In genomic region chr2:112482309-112483046, GRCh38 we compare ENCODE assay signal across 8 cellular contexts. TPM values are rescaled to one million over a fixed set of nuclear protein-coding genes. Genes with fewer than 3 reads are reported as not detected.
DNase-seq lines count a peak whose midpoint lies in the region; ATAC-seq, FAIRE-seq and TF ChIP-seq lines count a peak whose summit lies in the region.

No MANE protein-coding gene starts in this region.

- H3K36me3 Mint-ChIP-seq in activated CD8-positive, alpha-beta T cell treated with anti-CD3 and anti-CD28 coated beads for 36 hours (ENCODE audit: low read depth), result peaks cover 16% of the 10 kb centered on the region

- WGBS in GM23248 (ENCODE audit: low coverage in 1 of 2, low lambda C conversion rate in 2 of 2, missing lambda C conversion rate in 2 of 2), 2 experiments, result 1% methylated on average over 70 to 75 of the region's 77 CpGs
- WGBS in H1 (ENCODE audit: extremely low coverage in 1 of 2, insufficient coverage in 1 of 2, insufficient read length in 1 of 2, insufficient replicate concordance in 2 of 2, low coverage in 1 of 2, low lambda C conversion rate in 2 of 2, missing lambda C conversion rate in 1 of 2), 2 experiments, result 1% methylated on average over 52 of the region's 77 CpGs; no CpG with 5 or more reads in 1 of the 2 experiments
- under 1% methylated on average over 62 of the region's 77 CpGs for WGBS in mesenchymal stem cell

- H3K56ac ChIP-seq in H1 (replicated peaks; ENCODE audit: insufficient read length, low read depth, low read length), result no peak overlapping the region

- no peak for TF ChIP-seq CTCF in DOHH2 (IDR thresholded peaks at IDR 0.05; ENCODE audit: low read depth, low read length, poor library complexity, severe bottlenecking)
- TF ChIP-seq CTCF in NB4 (IDR thresholded peaks at IDR 0.05; ENCODE audit: low read depth, low read length), result no peak
- TF ChIP-seq CTCF in activated CD8-positive, alpha-beta T cell treated with anti-CD3 and anti-CD28 coated beads for 36 hours (IDR thresholded peaks at IDR 0.05), result no peak
- peak in 1 of 3 experiments; percentile 6; a peak in 1 of 4 replicates for TF ChIP-seq CTCF in H1 (IDR thresholded peaks at IDR 0.05; ENCODE audit: control extremely low read depth in 1 of 3, insufficient read depth in 1 of 3, low read depth in 1 of 3, low read length in 3 of 3)

- H2BK12ac ChIP-seq in H1 (ENCODE audit: low read depth, low read length) (no peak overlapping the region), mesenchymal stem cell (ENCODE audit: low read length in 2 of 2) (peak overlapping the region in 1 of 2 experiments; percentile 10)

- POLR2A ChIA-PET in activated CD8-positive, alpha-beta T cell treated with anti-CD3 and anti-CD28 coated beads for 36 hours (lab: Charles Lee), result interaction anchor here (0.7 kb wide), 1 partner anchor 105 kb away, joined by 3 read pairs; no protein-coding TSS in a partner anchor
- POLR2A ChIA-PET in H1 (lab: Charles Lee; ENCODE audit: partially characterized antibody), result interaction anchor here (1.1 to 1.6 kb wide), 2 partner anchors 11 to 27 kb away, joined by 3 to 4 read pairs; no protein-coding TSS in a partner anchor

- H3K4ac ChIP-seq in H1 (replicated peaks; ENCODE audit: insufficient read length, low read depth, low read length), result no peak overlapping the region
- H3K4ac ChIP-seq in mesenchymal stem cell (ENCODE audit: low read depth in 1 of 2, low read length in 2 of 2), result peak overlapping the region in 1 of 2 experiments; percentile 77

- H3K9me2 ChIP-seq in DOHH2 (replicated peaks; ENCODE audit: control insufficient read depth, low read length), result no peaks in the 10 kb centered on the region
- no peaks in the 10 kb centered on the region for H3K9me2 ChIP-seq in GM23248 (ENCODE audit: insufficient read depth)

- TF ChIP-seq RAD21 in H1 (IDR thresholded peaks at IDR 0.05 in 1 of 2, conservative IDR thresholded peaks at IDR 0.05 in 1 of 2; ENCODE audit: low read depth in 2 of 2, low read length in 2 of 2), result no peak

- H3K4me1 ChIP-seq in DOHH2 (ENCODE audit: control insufficient read depth, low read length), result peaks cover 20% of the 10 kb centered on the region
- peaks cover 14% of the 10 kb centered on the region for H3K4me1 ChIP-seq in GM23248 (ENCODE audit: insufficient read depth)
- peaks cover 0 to 7% (median 4%) of the 10 kb centered on the region in 4 experiments; a peak in 5 of 7 replicates for H3K4me1 ChIP-seq in H1 (replicated peaks in 1 of 4; ENCODE audit: control insufficient read depth in 3 of 4, insufficient read depth in 4 of 4, low read length in 3 of 4)
- peaks cover 6% of the 10 kb centered on the region for H3K4me1 ChIP-seq in mesenchymal stem cell (ENCODE audit: control insufficient read depth, insufficient read depth, low read depth, low read length)

- peak overlapping the region; percentile 51; the same call in 1 of the 2 replicates for H4K8ac ChIP-seq in H1 (ENCODE audit: extremely low read depth, insufficient read depth, low read length)
- H4K8ac ChIP-seq in mesenchymal stem cell (ENCODE audit: low read length), result peak overlapping the region; percentile 19

- H2BK5ac ChIP-seq in H1 (ENCODE audit: low read depth, low read length) (no peak overlapping the region), mesenchymal stem cell (ENCODE audit: low read depth, low read length, poor library complexity, severe bottlenecking) (no peak overlapping the region)

- peaks cover 54% of the 10 kb centered on the region for H3K79me2 ChIP-seq in DOHH2 (ENCODE audit: control insufficient read depth, low read length)
- H3K79me2 ChIP-seq in GM23248 (ENCODE audit: insufficient read depth), result peaks cover 50% of the 10 kb centered on the region
- peaks cover 0 to 40% of the 10 kb centered on the region in 2 experiments; a peak in 3 of 4 replicates for H3K79me2 ChIP-seq in H1 (ENCODE audit: control insufficient read depth in 1 of 2, insufficient read depth in 2 of 2, low read length in 2 of 2)

- no peak for FAIRE-seq in H1 (lab: Jason Lieb, UNC)

- H3K79me1 ChIP-seq in H1 (ENCODE audit: low read depth, low read length) (0 out of 2 replicates have a peak, but pooled peaks cover 4% of the 10 kb centered on the region), mesenchymal stem cell (replicated peaks; ENCODE audit: low read length, poor library complexity, severe bottlenecking) (peaks cover 11% of the 10 kb centered on the region)

- no peaks in the 10 kb centered on the region for H3K27me3 Mint-ChIP-seq in activated CD8-positive, alpha-beta T cell treated with anti-CD3 and anti-CD28 coated beads for 36 hours

- peak overlapping the region; percentile 90 for H3K9ac ChIP-seq in GM23248
- H3K9ac ChIP-seq in H1 (replicated peaks in 1 of 4; ENCODE audit: extremely low read depth in 1 of 4, low read depth in 3 of 4, low read length in 3 of 4), result peak overlapping the region; percentile 48 to 80 (median 54)
- peak overlapping the region; percentile 95 for H3K9ac ChIP-seq in mesenchymal stem cell (ENCODE audit: low read length)

- H3F3A ChIP-seq in DOHH2 (ENCODE audit: control insufficient read depth, insufficient read depth) (peaks cover 5% of the 10 kb centered on the region; the same call in 1 of the 2 replicates), GM23248 (ENCODE audit: insufficient read depth) (peaks cover 19% of the 10 kb centered on the region)

- peaks cover 41% of the 10 kb centered on the region for H3K4me1 Mint-ChIP-seq in activated CD8-positive, alpha-beta T cell treated with anti-CD3 and anti-CD28 coated beads for 36 hours (ENCODE audit: low read depth)

- no peak overlapping the region for H4K91ac ChIP-seq in H1 (replicated peaks; ENCODE audit: insufficient read length, low read length)
- H4K91ac ChIP-seq in mesenchymal stem cell (ENCODE audit: low read length), result no peak overlapping the region

- H2BK20ac ChIP-seq in H1 (ENCODE audit: low read length), result no peak overlapping the region

- H3K27me3 ChIP-seq in DOHH2 (ENCODE audit: control insufficient read depth, low read length) (no peaks in the 10 kb centered on the region), GM23248 (replicated peaks; ENCODE audit: insufficient read depth) (no peaks in the 10 kb centered on the region), H1 (replicated peaks in 1 of 4; ENCODE audit: control insufficient read depth in 3 of 4, extremely low read depth in 1 of 4, insufficient read depth in 3 of 4, low read length in 3 of 4) (no peaks in the 10 kb centered on the region; a peak in 1 of 7 replicates), mesenchymal stem cell (ENCODE audit: control insufficient read depth in 1 of 2, insufficient read depth in 1 of 2, low read length in 2 of 2) (no peaks in the 10 kb centered on the region)

- peaks cover 11% of the 10 kb centered on the region for H3K23me2 ChIP-seq in H1 (ENCODE audit: low read depth, low read length)

- peak overlapping the region; percentile 77 for H3K27ac Mint-ChIP-seq in activated CD8-positive, alpha-beta T cell treated with anti-CD3 and anti-CD28 coated beads for 36 hours

- intact Hi-C loops in activated CD8-positive, alpha-beta T cell treated with anti-CD3 and anti-CD28 coated beads for 36 hours (cut with micrococcal nuclease), result loop anchor here (5.0 to 10.0 kb wide), 2 partner anchors 62 to 100 kb away; partner anchors contain the start of genes CHCHD5 and POLR1B

- H3K18ac ChIP-seq in H1 (ENCODE audit: extremely low read depth, low read length), result peak overlapping the region; percentile 41; the same call in 1 of the 2 replicates
- H3K18ac ChIP-seq in mesenchymal stem cell (ENCODE audit: low read depth in 1 of 2, low read length in 2 of 2), result peak overlapping the region; percentile 69 to 92

- H2AFZ ChIP-seq in GM23248 (peak overlapping the region; percentile 86), H1 (ENCODE audit: low read length) (peak overlapping the region; percentile 69; the same call in 1 of the 2 replicates), mesenchymal stem cell (ENCODE audit: low read depth, low read length) (peak overlapping the region; percentile 72)

- peak overlapping the region; percentile 90 for H3K4me3 Mint-ChIP-seq in activated CD8-positive, alpha-beta T cell treated with anti-CD3 and anti-CD28 coated beads for 36 hours

- H3K4me2 ChIP-seq in DOHH2 (ENCODE audit: low read length), result peak overlapping the region; percentile 98
- peak overlapping the region; percentile 93 for H3K4me2 ChIP-seq in GM23248 (ENCODE audit: unreplicated experiment)
- peak overlapping the region; percentile 50 to 89 for H3K4me2 ChIP-seq in H1 (ENCODE audit: insufficient read depth in 1 of 2, low read depth in 2 of 2, low read length in 2 of 2)
- H3K4me2 ChIP-seq in mesenchymal stem cell (ENCODE audit: low read length, poor library complexity, severe bottlenecking), result peak overlapping the region; percentile 71

- in situ Hi-C loops in GM23248 (cut with MboI), result no loop called here

- CTCF ChIA-PET in activated CD8-positive, alpha-beta T cell treated with anti-CD3 and anti-CD28 coated beads for 36 hours (lab: Charles Lee), result no interaction called here
- CTCF ChIA-PET in H1 (lab: Charles Lee; ENCODE audit: partially characterized antibody), result interaction anchor here (1.4 kb wide), 1 partner anchor 9 kb away, joined by 4 read pairs; no protein-coding TSS in a partner anchor

- H3K9me3 ChIP-seq in DOHH2 (ENCODE audit: control insufficient read depth, insufficient read depth, low read length) (no peaks in the 10 kb centered on the region), GM23248 (ENCODE audit: low read depth) (no peaks in the 10 kb centered on the region), H1 (ENCODE audit: insufficient read depth in 2 of 2, low read depth in 1 of 2, low read length in 1 of 2) (no peaks in the 10 kb centered on the region), mesenchymal stem cell (ENCODE audit: control insufficient read depth, low read length) (no peaks in the 10 kb centered on the region)

- H2BK15ac ChIP-seq in H1 (ENCODE audit: low read length) (no peak overlapping the region), mesenchymal stem cell (ENCODE audit: low read depth, poor library complexity, severe bottlenecking) (no peak overlapping the region)

- H3K23ac ChIP-seq in H1 (ENCODE audit: insufficient read length), result no peak overlapping the region
- peak overlapping the region in 1 of 2 experiments; percentile 10 for H3K23ac ChIP-seq in mesenchymal stem cell (ENCODE audit: low read length in 2 of 2)

- DNase-seq in GM23248 (peak; percentile 69), NB4 (ENCODE audit: low read depth) (peak; percentile 73), H1 (ENCODE audit: low read depth in 1 of 2, low spot score in 2 of 2) (peak in 1 of 2 experiments; percentile 64), mesenchymal stem cell (peak; percentile 60)
- DNase-seq in activated CD8-positive, alpha-beta T cell treated with anti-CD3 and anti-CD28 coated beads for 36 hours, result peak; percentile 42
- peak; percentile 22 for DNase-seq in stimulated activated naive CD4-positive, alpha-beta T cell treated with Interleukin-2 at 50 U/mL for 16 hours (lab: John Stamatoyannopoulos, UW)

- H2BK120ac ChIP-seq in H1 (replicated peaks; ENCODE audit: low read depth, low read length) (no peak overlapping the region), mesenchymal stem cell (ENCODE audit: low read depth, low read length) (peak overlapping the region; percentile 50)

- H4K5ac ChIP-seq in H1 (ENCODE audit: insufficient read length, low read depth, low read length), result no peak overlapping the region

- H3K27ac ChIP-seq in DOHH2 (ENCODE audit: low read depth, low read length) (peak overlapping the region; percentile 41; the same call in 1 of the 2 replicates), GM23248 (peak overlapping the region; percentile 94), H1 (ENCODE audit: low read depth, low read length) (no peak overlapping the region; the same call in 1 of the 2 replicates), mesenchymal stem cell (ENCODE audit: low read length, poor library complexity, severe bottlenecking) (peak overlapping the region; percentile 71)

- H3K9me3 Mint-ChIP-seq in activated CD8-positive, alpha-beta T cell treated with anti-CD3 and anti-CD28 coated beads for 36 hours, result no peaks in the 10 kb centered on the region

- peaks cover 3% of the 10 kb centered on the region; the same call in 1 of the 2 replicates for H4K20me1 ChIP-seq in DOHH2 (ENCODE audit: control insufficient read depth, insufficient read depth, low read depth, low read length)
- H4K20me1 ChIP-seq in GM23248 (ENCODE audit: insufficient read depth), result no peaks in the 10 kb centered on the region
- H4K20me1 ChIP-seq in H1 (replicated peaks in 1 of 2; ENCODE audit: control insufficient read depth in 1 of 2, insufficient read depth in 2 of 2, low read length in 2 of 2), result no peaks in the 10 kb centered on the region

- no peak for TF ChIP-seq EP300 in H1 (IDR thresholded peaks at IDR 0.05; ENCODE audit: borderline replicate concordance in 1 of 2, low read depth in 2 of 2, low read length in 2 of 2)

- peak; percentile 4 for ATAC-seq in activated CD8-positive, alpha-beta T cell treated with anti-CD3 and anti-CD28 coated beads for 36 hours
- ATAC-seq in HG03139 (IDR thresholded peaks at IDR 0.05; ENCODE audit: unreplicated experiment), result no peak

- H3K4me3 ChIP-seq in DOHH2 (ENCODE audit: low read length), result peak overlapping the region; percentile 88
- H3K4me3 ChIP-seq in GM23248, result peak overlapping the region; percentile 92
- peak overlapping the region; percentile 77 for H3K4me3 ChIP-seq in NB4 (ENCODE audit: low read depth, low read length)
- H3K4me3 ChIP-seq in H1 (ENCODE audit: extremely low read depth in 1 of 4, insufficient read depth in 2 of 4, low read depth in 3 of 4, low read length in 4 of 4), result peak overlapping the region; percentile 72 to 91 (median 89)
- H3K4me3 ChIP-seq in mesenchymal stem cell (ENCODE audit: insufficient read depth in 1 of 2, low read depth in 1 of 2, low read length in 2 of 2), result peak overlapping the region; percentile 70 to 95

- H3K14ac ChIP-seq in H1 (ENCODE audit: insufficient read length) (no peak overlapping the region), mesenchymal stem cell (ENCODE audit: low read length in 2 of 2) (peak overlapping the region in 1 of 2 experiments; percentile 78)

- H2AK5ac ChIP-seq in H1 (ENCODE audit: low read depth, low read length), result no peak overlapping the region
- H2AK5ac ChIP-seq in mesenchymal stem cell (ENCODE audit: low read length, severe bottlenecking), result no peak overlapping the region

- peaks cover 37% of the 10 kb centered on the region for H3K36me3 ChIP-seq in DOHH2 (ENCODE audit: control insufficient read depth, low read length)
- no peaks in the 10 kb centered on the region for H3K36me3 ChIP-seq in GM23248 (ENCODE audit: low read depth)
- H3K36me3 ChIP-seq in H1 (ENCODE audit: control insufficient read depth in 2 of 4, insufficient read depth in 4 of 4, low read length in 3 of 4), result peaks cover 0 to under 1% (median 0%) of the 10 kb centered on the region in 4 experiments; a peak in 1 of 8 replicates
- H3K36me3 ChIP-seq in mesenchymal stem cell (ENCODE audit: control insufficient read depth in 1 of 2, insufficient read depth in 2 of 2, low read depth in 1 of 2, low read length in 2 of 2), result peaks cover 6 to 18% of the 10 kb centered on the region in 2 experiments

- TF ChIP-seq POLR2A in NB4 (IDR thresholded peaks at IDR 0.05; ENCODE audit: extremely low read depth, insufficient read length) (peak; percentile 2), H1 (IDR thresholded peaks at IDR 0.05; ENCODE audit: control extremely low read depth in 1 of 2, low read depth in 2 of 2, low read length in 2 of 2) (no peak)

RNA-seq across cellular contexts. Expression of gene TTL, which starts 0.5 kb away (rescaled TPM):
- 68.4 and 69.7 TPM in 2 replicates for total RNA-seq in GM23248 (2014; rRNA removed; shearing (Covaris generic))
- polyA plus RNA-seq in GM23248 (2016; fragmentation: Nextera tagmentation; extraction: Ambion mirVana), result 11.1 and 11.5 TPM in 2 replicates
- total RNA-seq in activated CD8-positive, alpha-beta T cell treated with anti-CD3 and anti-CD28 coated beads for 36 hours, result 10 to 100 TPM; 29.2 to 29.6 TPM
- total RNA-seq in H1 (2021; fragmentation: NEBNext Ultra II Directional; extraction: Animal tissue kit (Norgen Biotek cat#: 25700)), result 53.5 and 57.1 TPM in 2 replicates
- polyA plus RNA-seq in H1 (2011; rRNA removed), result 14.4 and 17.5 TPM in 2 replicates
- polyA plus RNA-seq in H1 (2011; cell fraction: cytosol; rRNA removed), result 17.5 TPM
- 21.7 TPM for polyA plus RNA-seq in H1 (2011; cell fraction: nucleus; rRNA removed)
- polyA plus RNA-seq in H1 (2012, experiment 1 of 2), result 20.6 to 32.5 TPM (median 27.0 TPM) in 4 replicates
- 5.8 TPM for polyA plus RNA-seq in H1 (2012, experiment 2 of 2)
- polyA plus RNA-seq in H1 (2013, experiment 1 of 2), result 24.2 TPM
- polyA plus RNA-seq in H1 (2013, experiment 2 of 2), result 22.7 TPM
- polyA minus RNA-seq in H1 (2011; rRNA and poly(A)+ RNA removed), result 33.4 and 42.7 TPM in 2 replicates
- polyA minus RNA-seq in H1 (2011; cell fraction: cytosol; rRNA and poly(A)+ RNA removed), result 23.9 TPM
- polyA minus RNA-seq in H1 (2011; cell fraction: nucleus; rRNA and poly(A)+ RNA removed), result 27.6 TPM
- polyA plus RNA-seq in mesenchymal stem cell (2013, experiment 1 of 2), result 28.0 TPM
- 27.8 TPM for polyA plus RNA-seq in mesenchymal stem cell (2013, experiment 2 of 2)

RNA-seq across cellular contexts. Expression of gene RGPD8, which starts 49.0 kb away (rescaled TPM):
- total RNA-seq in GM23248 (2014; rRNA removed; shearing (Covaris generic)), result 11.6 and 16.8 TPM in 2 replicates
- polyA plus RNA-seq in GM23248 (2016; fragmentation: Nextera tagmentation; extraction: Ambion mirVana) (2.1 and 2.3 TPM in 2 replicates), H1 (2011; rRNA removed) (0.51 and 0.72 TPM in 2 replicates)
- 10 to 100 TPM; 13.5 to 13.6 TPM for total RNA-seq in activated CD8-positive, alpha-beta T cell treated with anti-CD3 and anti-CD28 coated beads for 36 hours
- total RNA-seq in H1 (2021; fragmentation: NEBNext Ultra II Directional; extraction: Animal tissue kit (Norgen Biotek cat#: 25700)), result 8.2 and 9.3 TPM in 2 replicates
- 1.5 TPM for polyA plus RNA-seq in H1 (2011; cell fraction: cytosol; rRNA removed)
- 1.2 TPM for polyA plus RNA-seq in H1 (2011; cell fraction: nucleus; rRNA removed)
- 2.0 to 4.9 TPM (median 2.7 TPM) in 4 replicates for polyA plus RNA-seq in H1 (2012, experiment 1 of 2)
- 0.03 TPM for polyA plus RNA-seq in H1 (2012, experiment 2 of 2)
- 2.8 TPM for polyA plus RNA-seq in H1 (2013, experiment 1 of 2)
- 2.5 TPM for polyA plus RNA-seq in H1 (2013, experiment 2 of 2)
- polyA minus RNA-seq in H1 (2011; rRNA and poly(A)+ RNA removed), result 10.6 and 13.7 TPM in 2 replicates
- 2.0 TPM for polyA minus RNA-seq in H1 (2011; cell fraction: cytosol; rRNA and poly(A)+ RNA removed)
- polyA minus RNA-seq in H1 (2011; cell fraction: nucleus; rRNA and poly(A)+ RNA removed), result 12.6 TPM
- 2.5 TPM for polyA plus RNA-seq in mesenchymal stem cell (2013, experiment 1 of 2)
- polyA plus RNA-seq in mesenchymal stem cell (2013, experiment 2 of 2), result 1.9 TPM

RNA-seq across cellular contexts. Expression of gene POLR1B, which starts 59.8 kb away (rescaled TPM):
- total RNA-seq in GM23248 (2014; rRNA removed; shearing (Covaris generic)), result 9.2 and 16.5 TPM in 2 replicates
- polyA plus RNA-seq in GM23248 (2016; fragmentation: Nextera tagmentation; extraction: Ambion mirVana) (8.2 and 9.8 TPM in 2 replicates), H1 (2011; rRNA removed) (24.3 and 50.2 TPM in 2 replicates)
- total RNA-seq in activated CD8-positive, alpha-beta T cell treated with anti-CD3 and anti-CD28 coated beads for 36 hours, result 10 to 100 TPM; 54.1 to 55.9 TPM
- 69.4 and 71.1 TPM in 2 replicates for total RNA-seq in H1 (2021; fragmentation: NEBNext Ultra II Directional; extraction: Animal tissue kit (Norgen Biotek cat#: 25700))
- 21.6 TPM for polyA plus RNA-seq in H1 (2011; cell fraction: cytosol; rRNA removed)
- 44.0 TPM for polyA plus RNA-seq in H1 (2011; cell fraction: nucleus; rRNA removed)
- 24.8 to 51.2 TPM (median 35.3 TPM) in 4 replicates for polyA plus RNA-seq in H1 (2012, experiment 1 of 2)
- polyA plus RNA-seq in H1 (2012, experiment 2 of 2), result 2.8 TPM
- 18.6 TPM for polyA plus RNA-seq in H1 (2013, experiment 1 of 2)
- 17.0 TPM for polyA plus RNA-seq in H1 (2013, experiment 2 of 2)
- polyA minus RNA-seq in H1 (2011; rRNA and poly(A)+ RNA removed), result 120 and 165 TPM in 2 replicates
- 60.0 TPM for polyA minus RNA-seq in H1 (2011; cell fraction: cytosol; rRNA and poly(A)+ RNA removed)
- 35.2 TPM for polyA minus RNA-seq in H1 (2011; cell fraction: nucleus; rRNA and poly(A)+ RNA removed)
- polyA plus RNA-seq in mesenchymal stem cell (2013, experiment 1 of 2), result 4.4 TPM
- 3.5 TPM for polyA plus RNA-seq in mesenchymal stem cell (2013, experiment 2 of 2)
